26 cellular contexts compared by ENCODE assay signal in genomic region chr18:6876646-6877045, GRCh38.
DNase-seq lines count a peak whose midpoint lies in the region; ATAC-seq and TF ChIP-seq lines count a peak whose summit lies in the region.
"Had no signal": no experiment of that assay in that cellular context is flagged by ENCODE, and none has a peak within 500 bp of the region (broad histone marks: within the 10 kb centered on the region; RNA-seq: fewer than 3 reads in every experiment).

No MANE protein-coding gene starts in this region.

- H3K4me2 ChIP-seq in hepatocyte, result no peak overlapping the region
- H3K4me2 ChIP-seq in smooth muscle cell, result peak overlapping the region; percentile 45

- H3K27ac ChIP-seq in hepatocyte (peak overlapping the region; percentile 3), smooth muscle cell (ENCODE audit: low read depth) (peak overlapping the region; percentile 19)
- H3K27ac ChIP-seq: ascending aorta, colonic mucosa, heart right ventricle, SJCRH30, thyroid gland had no signal

- H3K9me2 ChIP-seq in hepatocyte (replicated peaks; ENCODE audit: insufficient read depth), result no peaks in the 10 kb centered on the region

- intact Hi-C loops in Right ventricle myocardium inferior (cut with DNase I), result no loop called here

- H2AFZ ChIP-seq in hepatocyte (no peak overlapping the region), smooth muscle cell (ENCODE audit: low read depth) (no peak overlapping the region)

- H3K36me3 ChIP-seq in hepatocyte (replicated peaks; ENCODE audit: insufficient read depth, low read depth) (no peaks in the 10 kb centered on the region), smooth muscle cell (ENCODE audit: low read depth) (no peaks in the 10 kb centered on the region)
- H3K36me3 ChIP-seq: ascending aorta, BE2C, colonic mucosa, SJCRH30, thyroid gland had no signal

- DNase-seq in H4 (ENCODE audit: low spot score), result peak; percentile 58
- peak; percentile 72 for DNase-seq in astrocyte of the cerebellum (ENCODE audit: low read depth)
- DNase-seq in hepatocyte (ENCODE audit: low spot score), result no peak
- DNase-seq in smooth muscle cell (lab: John Stamatoyannopoulos, UW; ENCODE audit: unreplicated experiment), result no peak
- no peak for DNase-seq in NCI-H446 (lab: John Stamatoyannopoulos, UW)
- DNase-seq in Right ventricle myocardium inferior (ENCODE audit: missing footprints), result no peak
- no peak for DNase-seq in NCI-H128 (lab: John Stamatoyannopoulos, UW; ENCODE audit: unreplicated experiment)
- DNase-seq: activated CD4-positive, alpha-beta T cell treated with anti-CD3 and anti-CD28 coated beads for 48 hours; activated naive CD4-positive, alpha-beta T cell treated with anti-CD3 and anti-CD28 coated beads, Interleukin-2, amount 10 ng/mL, durations not matched to agents 7 days and 5 days; activated T-cell treated with anti-CD3 and anti-CD28 coated beads, Interleukin-2, amount 50 U/mL, for 72 hours; BE2C; Caco-2; colonic mucosa; DND-41; GOT3; heart right ventricle; immature natural killer cell; NCI-H1417 treated with DMSO at 0.1 percent for 48 hours; NCI-H524 treated with DMSO at 0.1 percent for 48 hours; SJCRH30; small intestine; stimulated activated CD4-positive, alpha-beta T cell treated with anti-CD3 and anti-CD28 coated beads, Interleukin-4, amount 100 ng/mL, for 1 hour; thyroid gland had no signal

- WGBS in hepatocyte (ENCODE audit: low lambda C conversion rate, missing lambda C conversion rate), result 50% methylated on average over 2 of the region's 2 CpGs
- 18% methylated on average over 2 of the region's 2 CpGs for WGBS in smooth muscle cell (ENCODE audit: low lambda C conversion rate)

- H3K9me3 ChIP-seq in hepatocyte (ENCODE audit: low read depth) (no peaks in the 10 kb centered on the region), smooth muscle cell (replicated peaks; ENCODE audit: low read depth) (no peaks in the 10 kb centered on the region)
- H3K9me3 ChIP-seq: ascending aorta, BE2C, Caco-2, colonic mucosa, heart right ventricle, SJCRH30, thyroid gland had no signal

- H4K20me1 ChIP-seq in hepatocyte (ENCODE audit: insufficient read depth, poor library complexity, severe bottlenecking) (no peaks in the 10 kb centered on the region), smooth muscle cell (ENCODE audit: low read depth) (no peaks in the 10 kb centered on the region)

- TF ChIP-seq CTCF in astrocyte of the cerebellum (IDR thresholded peaks at IDR 0.05; ENCODE audit: low read depth, low read length, missing control alignments) (no peak), hepatocyte (IDR thresholded peaks at IDR 0.05; ENCODE audit: poor library complexity) (no peak), smooth muscle cell (IDR thresholded peaks at IDR 0.05; ENCODE audit: borderline replicate concordance, insufficient read depth, poor library complexity, severe bottlenecking) (no peak)

- H3F3A ChIP-seq in smooth muscle cell (ENCODE audit: low read depth), result no peaks in the 10 kb centered on the region

- H3K27me3 ChIP-seq in hepatocyte (no peaks in the 10 kb centered on the region), smooth muscle cell (ENCODE audit: low read depth) (no peaks in the 10 kb centered on the region)
- H3K27me3 ChIP-seq: ascending aorta, BE2C, colonic mucosa, heart right ventricle, SJCRH30, thyroid gland had no signal

- ATAC-seq in Right ventricle myocardium inferior, result no peak
- ATAC-seq in GM21825 (IDR thresholded peaks at IDR 0.05; ENCODE audit: unreplicated experiment), result no peak
- ATAC-seq: activated T-cell treated with anti-CD3 and anti-CD28 coated beads, Interleukin-2, amount 50 U/mL, for 72 hours; heart right ventricle; Panc1 had no signal

- no peak overlapping the region for H3K9ac ChIP-seq in smooth muscle cell (ENCODE audit: low read depth)

- H3K79me2 ChIP-seq in hepatocyte (no peaks in the 10 kb centered on the region), smooth muscle cell (ENCODE audit: low read depth) (no peaks in the 10 kb centered on the region)

- in situ Hi-C loops in astrocyte of the cerebellum (cut with HindIII; ENCODE audit: low sequenced_read_pairs), result loop anchor here (5.0 to 10.0 kb wide), 2 partner anchors 252 to 339 kb away; no protein-coding TSS in a partner anchor

- H3K4me1 ChIP-seq in hepatocyte (ENCODE audit: insufficient read depth), result peaks cover 20% of the 10 kb centered on the region
- peaks cover 21% of the 10 kb centered on the region for H3K4me1 ChIP-seq in smooth muscle cell (ENCODE audit: low read depth)
- H3K4me1 ChIP-seq: ascending aorta, BE2C, Caco-2, colonic mucosa, SJCRH30 had no signal

- H3K4me3 ChIP-seq in astrocyte of the cerebellum (ENCODE audit: low read depth, low read length), result no peak overlapping the region
- no peak overlapping the region for H3K4me3 ChIP-seq in hepatocyte
- no peak overlapping the region for H3K4me3 ChIP-seq in smooth muscle cell
- H3K4me3 ChIP-seq: ascending aorta, colonic mucosa, heart right ventricle, SJCRH30, thyroid gland had no signal

Comparison
In these comparisons a context has a peak if more than half of its experiments do, and no peak if none do; other contexts are left out.
1. DNase-seq: peak in H4 (single experiment) and astrocyte of the cerebellum (single experiment); none in hepatocyte (single experiment), smooth muscle cell (single experiment), NCI-H446 (0 of 2), Right ventricle myocardium inferior (single experiment) and NCI-H128 (single experiment).